Comparison of ENCODE assay signal across 8 cellular contexts in genomic region chr20:41316602-41317535, GRCh38. TPM values are rescaled to one million over a fixed set of nuclear protein-coding genes. Genes with fewer than 3 reads are reported as not detected.
DNase-seq lines count a peak whose midpoint lies in the region; ATAC-seq, FAIRE-seq and TF ChIP-seq lines count a peak whose summit lies in the region.

No MANE protein-coding gene starts in this region.

- peak overlapping the region; percentile 78 to 90 for H3K9ac ChIP-seq in kidney (ENCODE audit: low read length in 2 of 2)

- peak; percentile 35 for TF ChIP-seq POLR2A in GM15510 (IDR thresholded peaks at IDR 0.05; ENCODE audit: borderline replicate concordance, extremely low read depth, insufficient read length)

- H3K27ac ChIP-seq in caudate nucleus (ENCODE audit: low read depth, low read length) (peak overlapping the region; percentile 87), kidney (ENCODE audit: low read depth in 2 of 2, low read length in 2 of 2) (peak overlapping the region; percentile 90)

- H3K9me3 ChIP-seq in kidney (ENCODE audit: control insufficient read depth in 1 of 2, low read length in 2 of 2): no peaks in the 10 kb centered on the region

- H3K4me1 ChIP-seq in kidney (ENCODE audit: control insufficient read depth in 1 of 2, insufficient read depth in 1 of 2, low read depth in 1 of 2, low read length in 2 of 2): peaks cover 6 to 11% of the 10 kb centered on the region in 2 donors

- peak overlapping the region; percentile 81 to 92 for H3K4me3 ChIP-seq in kidney (ENCODE audit: low read length in 2 of 2)

- H3K36me3 ChIP-seq in kidney (ENCODE audit: control insufficient read depth in 1 of 2, insufficient read depth in 2 of 2, low read length in 2 of 2): no peaks in the 10 kb centered on the region

- ATAC-seq in HG02642 (IDR thresholded peaks at IDR 0.05; ENCODE audit: poor library complexity, unreplicated experiment): peak; percentile 74

- FAIRE-seq in kidney (lab: Jason Lieb, UNC): no peak

- DNase-seq in NCI-H1105 (lab: John Stamatoyannopoulos, UW) (peak; percentile 54), caudate nucleus (lab: John Stamatoyannopoulos, UW) (peak in 60 of 61 donors; percentile 19 to 88 (median 74)), kidney (peak; percentile 94), OCI-M2 (lab: John Stamatoyannopoulos, UW; ENCODE audit: unreplicated experiment) (no peak)
- DNase-seq in activated CD4-positive, CD25-positive, alpha-beta regulatory T cell (lab: John Stamatoyannopoulos, UW): peak; percentile 53 to 64 (median 56)
- DNase-seq in stimulated activated CD4-positive, alpha-beta T cell treated with anti-CD3 and anti-CD28 coated beads, Interleukin-15, amount 100 ng/mL, for 48 hours (ENCODE audit: low read depth in 2 of 2): peak; percentile 55 to 70

- intact Hi-C loops in kidney (cut with DNase I): loop anchor here (10.0 kb wide), 1 partner anchor 62 kb away; no protein-coding TSS in a partner anchor

- no peak for TF ChIP-seq CTCF in kidney (IDR thresholded peaks at IDR 0.05; ENCODE audit: borderline replicate concordance, extremely low read depth, insufficient read depth)

RNA-seq across cellular contexts. Expression of gene ZHX3, which starts 0.7 kb away (rescaled TPM):
- total RNA-seq in kidney: 153 TPM
- 24.7 TPM for polyA plus RNA-seq in kidney (ENCODE audit: insufficient read depth, low read depth, low replicate concordance)

RNA-seq across cellular contexts. Expression of gene LPIN3, which starts 23.8 kb away (rescaled TPM):
- 31.6 TPM for total RNA-seq in kidney
- polyA plus RNA-seq in kidney (ENCODE audit: insufficient read depth, low read depth, low replicate concordance): 29.4 TPM

RNA-seq across cellular contexts. Expression of gene EMILIN3, which starts 49.7 kb away (rescaled TPM):
- 0.50 TPM for total RNA-seq in kidney
- 0.32 TPM for polyA plus RNA-seq in kidney (ENCODE audit: insufficient read depth, low read depth, low replicate concordance)
